14 cellular contexts compared by ENCODE assay signal in the genomic region with DNA sequence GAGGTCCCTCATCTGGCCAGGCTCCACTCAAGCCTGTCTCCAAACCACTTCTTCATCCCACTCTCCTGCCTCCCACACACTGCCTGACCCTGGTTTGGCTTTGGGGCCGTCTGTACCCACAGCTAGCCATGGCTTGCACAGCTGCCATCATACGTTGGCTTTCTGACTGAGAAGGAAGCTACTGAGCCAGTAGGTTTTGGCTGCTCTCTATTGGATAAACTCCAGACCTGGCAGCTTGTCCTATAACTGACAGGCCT. TPM values are rescaled to one million over a fixed set of nuclear protein-coding genes. Genes with fewer than 3 reads are reported as not detected.
DNase-seq lines count a peak whose midpoint lies in the region; ATAC-seq, FAIRE-seq and TF ChIP-seq lines count a peak whose summit lies in the region.
"Had no signal": no experiment of that assay in that cellular context is flagged by ENCODE, and none has a peak within 500 bp of the region (broad histone marks: within the 10 kb centered on the region; RNA-seq: fewer than 3 reads in every experiment).

No MANE protein-coding gene starts in this region.

- H4K8ac ChIP-seq in neuronal stem cell (ENCODE audit: low read depth, low read length): no peak overlapping the region

- peaks cover 39% of the 10 kb centered on the region for H3K79me2 ChIP-seq in K562 (ENCODE audit: control insufficient read depth, insufficient read depth, low read length)

- no peak for TF ChIP-seq EP300 in K562 (IDR thresholded peaks at IDR 0.05; ENCODE audit: low read length)

- CTCF ChIA-PET in activated CD4-positive, alpha-beta T cell treated with anti-CD3 and anti-CD28 coated beads for 36 hours (lab: Charles Lee): interaction anchor here (0.6 to 1.2 kb wide), 3 partner anchors 22 to 29 kb away, joined by 3 to 7 read pairs (median 4); a partner anchor contains a TSS
- CTCF ChIA-PET in K562 (lab: Yijun Ruan, JAX; ENCODE audit: low intra/inter-chr PET ratio): interaction anchor here (0.6 to 0.8 kb wide), 2 partner anchors 95 to 146 kb away, joined by 3 read pairs; no protein-coding TSS in a partner anchor

- H3K4me1 ChIP-seq in K562 (replicated peaks in 1 of 2; ENCODE audit: control insufficient read depth in 2 of 2, insufficient read depth in 2 of 2, low read length in 2 of 2): peaks cover 25 to 49% of the 10 kb centered on the region in 2 experiments; a peak in 4 of 5 replicates
- H3K4me1 ChIP-seq in neuronal stem cell (ENCODE audit: control insufficient read depth in 2 of 2, insufficient read depth in 1 of 2, low read depth in 1 of 2, low read length in 2 of 2): peaks cover 6 to 9% of the 10 kb centered on the region in 2 donors

- no peak overlapping the region for H2BK5ac ChIP-seq in neuronal stem cell (ENCODE audit: low read length)

- H3K27me3 Mint-ChIP-seq in activated CD4-positive, alpha-beta T cell treated with anti-CD3 and anti-CD28 coated beads for 36 hours: no peaks in the 10 kb centered on the region

- no peak overlapping the region for H3K4me3 Mint-ChIP-seq in activated CD4-positive, alpha-beta T cell treated with anti-CD3 and anti-CD28 coated beads for 36 hours
- H3K4me3 Mint-ChIP-seq: natural killer cell had no signal

- TF ChIP-seq POLR2A in K562 (conservative IDR thresholded peaks at IDR 0.05): no peak

- H3K36me3 ChIP-seq in K562 (ENCODE audit: control insufficient read depth, insufficient read depth, low read length): peaks cover 48% of the 10 kb centered on the region; the same call in 2 of the 3 replicates
- peaks cover 26 to 53% of the 10 kb centered on the region in 2 donors for H3K36me3 ChIP-seq in neuronal stem cell (replicated peaks in 1 of 2; ENCODE audit: control insufficient read depth in 2 of 2, insufficient read depth in 2 of 2, low read length in 2 of 2)

- H3K23ac ChIP-seq in neuronal stem cell (ENCODE audit: low read depth, low read length, poor library complexity): peak overlapping the region; percentile 3

- H3K79me1 ChIP-seq in neuronal stem cell (ENCODE audit: low read depth, low read length): peaks cover 3% of the 10 kb centered on the region

- no peak overlapping the region for H3K18ac ChIP-seq in neuronal stem cell (ENCODE audit: low read length)

- no peaks in the 10 kb centered on the region for H3K9me1 ChIP-seq in K562 (ENCODE audit: control insufficient read depth, insufficient read depth, low read length)

- H3K4me3 ChIP-seq in K562 (no peak overlapping the region), neuronal stem cell (ENCODE audit: low read length in 2 of 2) (no peak overlapping the region)
- H3K4me3 ChIP-seq: body of pancreas, thyroid gland had no signal

- in situ Hi-C loops in K562 (cut with MboI): loop anchor here (10.0 kb wide), 1 partner anchor 148 kb away; no protein-coding TSS in a partner anchor

- H3K27ac ChIP-seq in K562 (ENCODE audit: extremely low read depth, low read depth, low read length) (no peak overlapping the region), neuronal stem cell (replicated peaks; ENCODE audit: low read length) (no peak overlapping the region)
- H3K27ac ChIP-seq: body of pancreas, thyroid gland had no signal

- no peaks in the 10 kb centered on the region for H4K20me1 ChIP-seq in K562 (replicated peaks; ENCODE audit: control insufficient read depth, insufficient read depth, low read length)

- peak overlapping the region; percentile 42 for H3K27ac Mint-ChIP-seq in activated CD4-positive, alpha-beta T cell treated with anti-CD3 and anti-CD28 coated beads for 36 hours
- H3K27ac Mint-ChIP-seq: natural killer cell had no signal

- H2AFZ ChIP-seq in K562 (ENCODE audit: low read depth, low read length) (no peak overlapping the region), neuronal stem cell (ENCODE audit: low read length) (no peak overlapping the region)

- no peak overlapping the region for H2BK12ac ChIP-seq in neuronal stem cell (ENCODE audit: low read length)

- WGBS in K562 (ENCODE audit: insufficient coverage, low coverage, missing lambda C conversion rate): 63% methylated on average over 2 of the region's 2 CpGs
- no CpG with 5 or more reads among the region's 2 CpGs for WGBS in neuronal stem cell (ENCODE audit: extremely low coverage in 2 of 2, insufficient read length in 2 of 2, insufficient replicate concordance in 1 of 2), 2 donors

- no peaks in the 10 kb centered on the region for H3K9me3 Mint-ChIP-seq in activated CD4-positive, alpha-beta T cell treated with anti-CD3 and anti-CD28 coated beads for 36 hours (ENCODE audit: low read depth)
- H3K9me3 Mint-ChIP-seq: natural killer cell had no signal

- no peak overlapping the region for H2BK15ac ChIP-seq in neuronal stem cell (ENCODE audit: low read length)

- intact Hi-C loops in activated CD4-positive, alpha-beta T cell treated with anti-CD3 and anti-CD28 coated beads for 36 hours (cut with DNase I, micrococcal nuclease): loop anchor here (10.0 kb wide), 2 partner anchors 248 to 588 kb away; a partner anchor contains a TSS
- intact Hi-C loops in K562 (cut with micrococcal nuclease): no loop called here

- no peak overlapping the region for H3K14ac ChIP-seq in neuronal stem cell (ENCODE audit: low read length)

- DNase-seq in activated CD4-positive, alpha-beta T cell treated with anti-CD3 and anti-CD28 coated beads for 36 hours: no peak
- DNase-seq in activated CD4-positive, alpha-beta T cell treated with anti-CD3 and anti-CD28 coated beads for 48 hours: no peak
- DNase-seq in MV-4-11 (lab: John Stamatoyannopoulos, UW) (peak; percentile 94), K562 (ENCODE audit: extremely low read depth in 1 of 4, low spot score in 3 of 4) (no peak), neuronal stem cell (ENCODE audit: low spot score) (no peak), NCI-H524 (lab: John Stamatoyannopoulos, UW) (no peak), D341Med (ENCODE audit: low spot score) (no peak)
- DNase-seq: activated gamma-delta T cell treated with Interleukin-2 at 50 U/mL for 16 hours; effector CD8-positive, alpha-beta T cell; natural killer cell; retina; thyroid gland had no signal

- H3K4me2 ChIP-seq in K562 (ENCODE audit: insufficient read depth, low read length) (no peak overlapping the region), neuronal stem cell (ENCODE audit: insufficient read depth, low read length, poor library complexity, severe bottlenecking) (no peak overlapping the region)

- H4K91ac ChIP-seq in neuronal stem cell (ENCODE audit: low read depth, low read length, poor library complexity): no peak overlapping the region

- TF ChIP-seq RAD21 in K562 (CRISPR knock-in tag; conservative IDR thresholded peaks at IDR 0.05 in 1 of 2, IDR thresholded peaks at IDR 0.05 in 1 of 2): no peak

- no TSS peak for BruUV-seq in K562 (replicated peaks; lab: Mats Ljungman, UMichigan)

- no peak overlapping the region for H2AK5ac ChIP-seq in neuronal stem cell (ENCODE audit: low read depth, low read length)

- peaks cover 41% of the 10 kb centered on the region for H3K36me3 Mint-ChIP-seq in activated CD4-positive, alpha-beta T cell treated with anti-CD3 and anti-CD28 coated beads for 36 hours (ENCODE audit: low read depth)
- H3K36me3 Mint-ChIP-seq: natural killer cell had no signal

- H3K4ac ChIP-seq in neuronal stem cell (ENCODE audit: low read length): no peak overlapping the region

- POLR2A ChIA-PET in activated CD4-positive, alpha-beta T cell treated with anti-CD3 and anti-CD28 coated beads for 36 hours (lab: Charles Lee): interaction anchor here (1.4 kb wide), 1 partner anchor 17 kb away, joined by 3 read pairs; no protein-coding TSS in a partner anchor
- POLR2A ChIA-PET in K562 (lab: Yijun Ruan, JAX): interaction anchor here (0.6 to 3.2 kb wide), 10 partner anchors 9 to 272 kb away, joined by 3 to 23 read pairs (median 5); a partner anchor contains a TSS

- no peak for FAIRE-seq in K562 (lab: Jason Lieb, UNC)

- H3K27me3 ChIP-seq in K562 (ENCODE audit: control insufficient read depth in 2 of 2, insufficient read depth in 2 of 2, low read length in 2 of 2) (no peaks in the 10 kb centered on the region), neuronal stem cell (ENCODE audit: control insufficient read depth in 3 of 3, insufficient read depth in 3 of 3, low read depth in 1 of 3, low read length in 3 of 3) (no peaks in the 10 kb centered on the region)
- H3K27me3 ChIP-seq: body of pancreas, thyroid gland had no signal

- ATAC-seq in activated CD4-positive, alpha-beta T cell treated with anti-CD3 and anti-CD28 coated beads for 36 hours: no peak
- ATAC-seq in K562 (no peak), GM21576 (IDR thresholded peaks at IDR 0.05; ENCODE audit: unreplicated experiment) (no peak)
- ATAC-seq: body of pancreas, natural killer cell had no signal

- no peaks in the 10 kb centered on the region for H3K9me3 ChIP-seq in K562 (replicated peaks; ENCODE audit: control insufficient read depth, insufficient read depth, low read depth, low read length)
- no peaks in the 10 kb centered on the region for H3K9me3 ChIP-seq in neuronal stem cell (replicated peaks in 1 of 2; ENCODE audit: control insufficient read depth in 2 of 2, insufficient read depth in 1 of 2, low read depth in 1 of 2, low read length in 2 of 2)
- H3K9me3 ChIP-seq: body of pancreas, thyroid gland had no signal

- H2BK120ac ChIP-seq in neuronal stem cell (ENCODE audit: low read depth, low read length): no peak overlapping the region

- H3K9ac ChIP-seq in K562 (ENCODE audit: insufficient read depth in 1 of 2, low read depth in 2 of 2, low read length in 2 of 2) (peak overlapping the region in 1 of 2 experiments; percentile 75; a peak in 2 of 4 replicates), neuronal stem cell (ENCODE audit: low read depth, low read length, poor library complexity) (no peak overlapping the region)

- no peak for TF ChIP-seq CTCF in K562 (IDR thresholded peaks at IDR 0.05 in 2 of 3, conservative IDR thresholded peaks at IDR 0.05 in 1 of 3; ENCODE audit: insufficient read depth in 2 of 3, low read depth in 1 of 3, low read length in 3 of 3)

- H3K4me1 Mint-ChIP-seq in activated CD4-positive, alpha-beta T cell treated with anti-CD3 and anti-CD28 coated beads for 36 hours: peaks cover 27% of the 10 kb centered on the region

RNA-seq across cellular contexts. Expression of a gene that starts 4.0 kb away (rescaled TPM):
- total RNA-seq in activated CD4-positive, alpha-beta T cell treated with anti-CD3 and anti-CD28 coated beads for 36 hours: 10 to 100 TPM; 39.0 to 39.1 TPM
- total RNA-seq in K562 (2011; cell fraction: chromatin; rRNA removed; ENCODE audit: low replicate concordance): 28.8 and 42.4 TPM in 2 replicates
- total RNA-seq in K562 (2011; cell fraction: nucleolus; rRNA removed): 36.0 and 43.4 TPM in 2 replicates
- total RNA-seq in K562 (2011; cell fraction: nucleoplasm; rRNA removed): 32.6 and 37.5 TPM in 2 replicates
- total RNA-seq in K562 (2014; rRNA removed) (22.4 and 25.2 TPM in 2 replicates), K562 (2014; rRNA removed; fragmentation: Illumina TruSeq; extraction: Trizol) (11.8 and 12.3 TPM in 2 replicates), K562 (2015; rRNA removed; fragmentation: Illumina TruSeq; extraction: Trizol) (13.2 and 14.0 TPM in 2 replicates), K562 (2021) (23.0 and 27.1 TPM in 2 replicates)
- polyA plus RNA-seq in K562 (2011; rRNA removed) (50.8 and 53.9 TPM in 2 replicates), K562 (2014; fragmentation: Illumina TruSeq; extraction: Trizol) (25.5 and 28.1 TPM in 2 replicates), K562 (2014; fragmentation: Nextera tagmentation; extraction: Ambion mirVana) (10 to 100 TPM; 46.7 to 63.8 TPM), K562 (2014; rRNA removed) (30.6 and 36.0 TPM in 2 replicates)
- 71.3 and 91.1 TPM in 2 replicates for polyA plus RNA-seq in K562 (2011; cell fraction: cytosol; rRNA removed)
- polyA plus RNA-seq in K562 (2011; cell fraction: nucleus; rRNA removed): 56.0 and 67.5 TPM in 2 replicates
- 28.0 and 61.3 TPM in 2 replicates for polyA plus RNA-seq in K562 (2012)
- polyA minus RNA-seq in K562 (2011; rRNA and poly(A)+ RNA removed): 25.6 TPM in 2 replicates
- 13.5 and 16.8 TPM in 2 replicates for polyA minus RNA-seq in K562 (2011; cell fraction: cytosol; rRNA and poly(A)+ RNA removed)
- polyA minus RNA-seq in K562 (2011; cell fraction: nucleus; rRNA and poly(A)+ RNA removed): 8.3 and 15.0 TPM in 2 replicates
- polyA plus RNA-seq in neuronal stem cell (2013, experiment 1 of 2): 31.0 TPM
- polyA plus RNA-seq in neuronal stem cell (2013, experiment 2 of 2): 31.4 TPM

RNA-seq across cellular contexts. Expression of a gene that starts 5.4 kb away (rescaled TPM):
- 10 to 100 TPM; 51.4 to 63.8 TPM for total RNA-seq in activated CD4-positive, alpha-beta T cell treated with anti-CD3 and anti-CD28 coated beads for 36 hours
- 58.3 and 91.9 TPM in 2 replicates for total RNA-seq in K562 (2011; cell fraction: chromatin; rRNA removed; ENCODE audit: low replicate concordance)
- total RNA-seq in K562 (2011; cell fraction: nucleolus; rRNA removed): 73.0 and 88.6 TPM in 2 replicates
- total RNA-seq in K562 (2011; cell fraction: nucleoplasm; rRNA removed): 64.5 and 67.2 TPM in 2 replicates
- total RNA-seq in K562 (2014; rRNA removed): 115 and 137 TPM in 2 replicates
- total RNA-seq in K562 (2014; rRNA removed; fragmentation: Illumina TruSeq; extraction: Trizol): 128 and 142 TPM in 2 replicates
- total RNA-seq in K562 (2015; rRNA removed; fragmentation: Illumina TruSeq; extraction: Trizol): 124 and 132 TPM in 2 replicates
- total RNA-seq in K562 (2021): 117 and 120 TPM in 2 replicates
- polyA plus RNA-seq in K562 (2011; rRNA removed): 90.8 and 115 TPM in 2 replicates
- polyA plus RNA-seq in K562 (2011; cell fraction: cytosol; rRNA removed): 83.0 and 98.9 TPM in 2 replicates
- 73.0 and 76.0 TPM in 2 replicates for polyA plus RNA-seq in K562 (2011; cell fraction: nucleus; rRNA removed)
- polyA plus RNA-seq in K562 (2012): 60.3 and 98.2 TPM in 2 replicates
- 140 and 153 TPM in 2 replicates for polyA plus RNA-seq in K562 (2014; fragmentation: Illumina TruSeq; extraction: Trizol)
- polyA plus RNA-seq in K562 (2014; fragmentation: Nextera tagmentation; extraction: Ambion mirVana): 100 to 1,000 TPM; 236 to 244 TPM
- 107 and 126 TPM in 2 replicates for polyA plus RNA-seq in K562 (2014; rRNA removed)
- 75.2 and 86.1 TPM in 2 replicates for polyA minus RNA-seq in K562 (2011; rRNA and poly(A)+ RNA removed)
- 34.9 and 44.7 TPM in 2 replicates for polyA minus RNA-seq in K562 (2011; cell fraction: cytosol; rRNA and poly(A)+ RNA removed)
- 34.5 and 47.3 TPM in 2 replicates for polyA minus RNA-seq in K562 (2011; cell fraction: nucleus; rRNA and poly(A)+ RNA removed)
- polyA plus RNA-seq in neuronal stem cell (2013, experiment 1 of 2): 45.9 TPM
- polyA plus RNA-seq in neuronal stem cell (2013, experiment 2 of 2): 45.2 TPM

RNA-seq across cellular contexts. Expression of a gene that starts 5.7 kb away (rescaled TPM):
- total RNA-seq in activated CD4-positive, alpha-beta T cell treated with anti-CD3 and anti-CD28 coated beads for 36 hours: 10 to 100 TPM; 72.9 to 76.7 TPM
- 229 and 410 TPM in 2 replicates for total RNA-seq in K562 (2011; cell fraction: chromatin; rRNA removed; ENCODE audit: low replicate concordance)
- 168 and 211 TPM in 2 replicates for total RNA-seq in K562 (2011; cell fraction: nucleolus; rRNA removed)
- total RNA-seq in K562 (2011; cell fraction: nucleoplasm; rRNA removed): 138 and 145 TPM in 2 replicates
- total RNA-seq in K562 (2014; rRNA removed) (16.3 and 27.7 TPM in 2 replicates), K562 (2014; rRNA removed; fragmentation: Illumina TruSeq; extraction: Trizol) (25.4 and 26.5 TPM in 2 replicates), K562 (2015; rRNA removed; fragmentation: Illumina TruSeq; extraction: Trizol) (21.3 and 23.7 TPM in 2 replicates), K562 (2021) (60.9 and 64.9 TPM in 2 replicates)
- polyA plus RNA-seq in K562 (2011; rRNA removed) (40.9 and 74.6 TPM in 2 replicates), K562 (2014; fragmentation: Illumina TruSeq; extraction: Trizol) (51.7 and 54.2 TPM in 2 replicates), K562 (2014; fragmentation: Nextera tagmentation; extraction: Ambion mirVana) (1 to 10 TPM; 5.7 to 6.3 TPM), K562 (2014; rRNA removed) (41.2 and 45.9 TPM in 2 replicates)
- polyA plus RNA-seq in K562 (2011; cell fraction: cytosol; rRNA removed): 24.6 and 25.5 TPM in 2 replicates
- polyA plus RNA-seq in K562 (2011; cell fraction: nucleus; rRNA removed): 329 and 442 TPM in 2 replicates
- polyA plus RNA-seq in K562 (2012): 65.7 and 79.7 TPM in 2 replicates
- 76.1 and 105 TPM in 2 replicates for polyA minus RNA-seq in K562 (2011; rRNA and poly(A)+ RNA removed)
- 29.3 and 34.2 TPM in 2 replicates for polyA minus RNA-seq in K562 (2011; cell fraction: cytosol; rRNA and poly(A)+ RNA removed)
- polyA minus RNA-seq in K562 (2011; cell fraction: nucleus; rRNA and poly(A)+ RNA removed): 52.4 and 72.0 TPM in 2 replicates
- polyA plus RNA-seq in neuronal stem cell (2013, experiment 1 of 2): 32.9 TPM
- polyA plus RNA-seq in neuronal stem cell (2013, experiment 2 of 2): 31.7 TPM

RNA-seq across cellular contexts. Expression of a gene that starts 22.2 kb away (rescaled TPM):
- 10 to 100 TPM; 67.8 to 79.7 TPM for total RNA-seq in activated CD4-positive, alpha-beta T cell treated with anti-CD3 and anti-CD28 coated beads for 36 hours
- 80.8 and 110 TPM in 2 replicates for total RNA-seq in K562 (2011; cell fraction: chromatin; rRNA removed; ENCODE audit: low replicate concordance)
- 83.7 and 96.9 TPM in 2 replicates for total RNA-seq in K562 (2011; cell fraction: nucleolus; rRNA removed)
- total RNA-seq in K562 (2011; cell fraction: nucleoplasm; rRNA removed): 75.9 and 93.0 TPM in 2 replicates
- 56.1 and 71.6 TPM in 2 replicates for total RNA-seq in K562 (2014; rRNA removed)
- 35.9 and 45.2 TPM in 2 replicates for total RNA-seq in K562 (2014; rRNA removed; fragmentation: Illumina TruSeq; extraction: Trizol)
- 49.0 and 49.3 TPM in 2 replicates for total RNA-seq in K562 (2015; rRNA removed; fragmentation: Illumina TruSeq; extraction: Trizol)
- total RNA-seq in K562 (2021): 73.4 and 76.6 TPM in 2 replicates
- 51.7 and 55.3 TPM in 2 replicates for polyA plus RNA-seq in K562 (2011; rRNA removed)
- 70.2 and 111 TPM in 2 replicates for polyA plus RNA-seq in K562 (2011; cell fraction: cytosol; rRNA removed)
- 50.7 and 83.5 TPM in 2 replicates for polyA plus RNA-seq in K562 (2011; cell fraction: nucleus; rRNA removed)
- 26.6 and 58.9 TPM in 2 replicates for polyA plus RNA-seq in K562 (2012)
- polyA plus RNA-seq in K562 (2014; fragmentation: Illumina TruSeq; extraction: Trizol): 57.1 and 60.9 TPM in 2 replicates
- 10 to 100 TPM; 33.4 to 49.3 TPM for polyA plus RNA-seq in K562 (2014; fragmentation: Nextera tagmentation; extraction: Ambion mirVana)
- 73.1 and 83.5 TPM in 2 replicates for polyA plus RNA-seq in K562 (2014; rRNA removed)
- polyA minus RNA-seq in K562 (2011; rRNA and poly(A)+ RNA removed): 29.7 and 31.1 TPM in 2 replicates
- polyA minus RNA-seq in K562 (2011; cell fraction: cytosol; rRNA and poly(A)+ RNA removed): 18.5 and 33.6 TPM in 2 replicates
- 32.9 and 44.3 TPM in 2 replicates for polyA minus RNA-seq in K562 (2011; cell fraction: nucleus; rRNA and poly(A)+ RNA removed)
- polyA plus RNA-seq in neuronal stem cell (2013, experiment 1 of 2): 9.2 TPM
- 9.1 TPM for polyA plus RNA-seq in neuronal stem cell (2013, experiment 2 of 2)
